ENCODE assay signal across 16 cellular contexts in genomic region chr12:32039341-32039740, GRCh38.
DNase-seq lines count a peak whose midpoint lies in the region; ATAC-seq, FAIRE-seq and TF ChIP-seq lines count a peak whose summit lies in the region.
"Had no signal": no experiment of that assay in that cellular context is flagged by ENCODE, and none has a peak within 500 bp of the region (broad histone marks: within the 10 kb centered on the region; RNA-seq: fewer than 3 reads in every experiment).

No MANE protein-coding gene starts in this region.

- H3K4me1 ChIP-seq in heart left ventricle, result peaks cover 0 to 8% (median 0%) of the 10 kb centered on the region in 12 donors
- H3K4me1 ChIP-seq in pancreas, result no peaks in the 10 kb centered on the region
- H3K4me1 ChIP-seq: sigmoid colon, SJSA1 had no signal

- peaks cover 14% of the 10 kb centered on the region for H3K27me3 Mint-ChIP-seq in neural crest cell (ENCODE audit: low read depth)
- H3K27me3 Mint-ChIP-seq: memory B cell had no signal

- no peak overlapping the region for H3K4me3 ChIP-seq in heart left ventricle
- H3K4me3 ChIP-seq in pancreas, result no peak overlapping the region
- H3K4me3 ChIP-seq: sigmoid colon, SJSA1 had no signal

- ATAC-seq in heart left ventricle (no peak), pancreas (no peak)

- H3K4me1 Mint-ChIP-seq in neural crest cell, result peaks cover 9% of the 10 kb centered on the region
- H3K4me1 Mint-ChIP-seq: memory B cell had no signal

- no peak overlapping the region for H3K27ac Mint-ChIP-seq in neural crest cell (ENCODE audit: unreplicated experiment)
- H3K27ac Mint-ChIP-seq: memory B cell had no signal

- H3K27me3 ChIP-seq in heart left ventricle, result no peaks in the 10 kb centered on the region
- no peaks in the 10 kb centered on the region for H3K27me3 ChIP-seq in pancreas
- H3K27me3 ChIP-seq: sigmoid colon, SJSA1 had no signal

- H3K9me3 ChIP-seq in heart left ventricle, result peaks cover 0 to 16% (median 12%) of the 10 kb centered on the region in 12 donors
- H3K9me3 ChIP-seq in pancreas, result no peaks in the 10 kb centered on the region

- H3K36me3 ChIP-seq in heart left ventricle (no peaks in the 10 kb centered on the region), pancreas (no peaks in the 10 kb centered on the region)
- H3K36me3 ChIP-seq: sigmoid colon, SJSA1 had no signal

- FAIRE-seq in pancreas (lab: Jason Lieb, UNC), result no peak

- no peak for TF ChIP-seq POLR2A in heart left ventricle (IDR thresholded peaks at IDR 0.05)

- 47 to 61% (median 59%) methylated on average over 9 of the region's 9 CpGs for WGBS in heart left ventricle, 4 donors
- 63 to 65% methylated on average over 9 of the region's 9 CpGs for WGBS in pancreas, 2 donors

- H3K9me3 Mint-ChIP-seq in neural crest cell, result peaks cover 8% of the 10 kb centered on the region

- peaks cover 5% of the 10 kb centered on the region for H3K36me3 Mint-ChIP-seq in neural crest cell (ENCODE audit: low read depth)

- H3K27ac ChIP-seq in heart left ventricle (no peak overlapping the region), pancreas (no peak overlapping the region)
- H3K27ac ChIP-seq: sigmoid colon, SJSA1 had no signal

- no peak for TF ChIP-seq CTCF in heart left ventricle (IDR thresholded peaks at IDR 0.05)
- TF ChIP-seq CTCF in neural crest cell (conservative IDR thresholded peaks at IDR 0.05), result no peak
- no peak for TF ChIP-seq CTCF in pancreas (IDR thresholded peaks at IDR 0.05)

- no peak overlapping the region for H3K4me3 Mint-ChIP-seq in neural crest cell
- H3K4me3 Mint-ChIP-seq: memory B cell had no signal

- DNase-seq in ELF-1 (ENCODE audit: low read depth, low spot score) (peak; percentile 65), amniotic epithelial cell (ENCODE audit: low read depth) (peak; percentile 72), heart left ventricle (peak in 4 of 5 donors; percentile 16 to 70 (median 41)), neural crest cell (ENCODE audit: low read depth, low spot score) (peak; percentile 17), pancreas (no peak), DMS53 treated with DMSO at 0.1 percent for 48 hours (lab: John Stamatoyannopoulos, UW; ENCODE audit: unreplicated experiment) (no peak), T-helper 9 cell (no peak)
- DNase-seq in stimulated activated CD4-positive, alpha-beta T cell treated with anti-CD3 and anti-CD28 coated beads, Interleukin-15, amount 100 ng/mL, for 24 hours, result no peak
- DNase-seq: activated CD4-positive, alpha-beta T cell treated with anti-CD3 and anti-CD28 coated beads for 1 hour; MM.1S; NCI-H2029; NCI-H526 treated with DMSO at 0.1 percent for 48 hours; sigmoid colon; stimulated activated CD4-positive, alpha-beta T cell treated with anti-CD3 and anti-CD28 coated beads, Interleukin-2, amount 100 ng/mL, for 24 hours had no signal

- intact Hi-C loops in heart left ventricle (cut with DNase I), result no loop called here
- intact Hi-C loops in pancreas (cut with DNase I), result no loop called here

Comparison
In these comparisons a context has a peak if more than half of its experiments do, and no peak if none do; other contexts are left out.
1. DNase-seq: peak in ELF-1 (single experiment), amniotic epithelial cell (single experiment), heart left ventricle (4 of 5) and neural crest cell (single experiment); none in pancreas (0 of 6), stimulated activated CD4-positive, alpha-beta T cell treated with anti-CD3 and anti-CD28 coated beads, Interleukin-15, amount 100 ng/mL, for 24 hours (single experiment), DMS53 treated with DMSO at 0.1 percent for 48 hours (single experiment) and T-helper 9 cell (single experiment).